In the genomic region with DNA sequence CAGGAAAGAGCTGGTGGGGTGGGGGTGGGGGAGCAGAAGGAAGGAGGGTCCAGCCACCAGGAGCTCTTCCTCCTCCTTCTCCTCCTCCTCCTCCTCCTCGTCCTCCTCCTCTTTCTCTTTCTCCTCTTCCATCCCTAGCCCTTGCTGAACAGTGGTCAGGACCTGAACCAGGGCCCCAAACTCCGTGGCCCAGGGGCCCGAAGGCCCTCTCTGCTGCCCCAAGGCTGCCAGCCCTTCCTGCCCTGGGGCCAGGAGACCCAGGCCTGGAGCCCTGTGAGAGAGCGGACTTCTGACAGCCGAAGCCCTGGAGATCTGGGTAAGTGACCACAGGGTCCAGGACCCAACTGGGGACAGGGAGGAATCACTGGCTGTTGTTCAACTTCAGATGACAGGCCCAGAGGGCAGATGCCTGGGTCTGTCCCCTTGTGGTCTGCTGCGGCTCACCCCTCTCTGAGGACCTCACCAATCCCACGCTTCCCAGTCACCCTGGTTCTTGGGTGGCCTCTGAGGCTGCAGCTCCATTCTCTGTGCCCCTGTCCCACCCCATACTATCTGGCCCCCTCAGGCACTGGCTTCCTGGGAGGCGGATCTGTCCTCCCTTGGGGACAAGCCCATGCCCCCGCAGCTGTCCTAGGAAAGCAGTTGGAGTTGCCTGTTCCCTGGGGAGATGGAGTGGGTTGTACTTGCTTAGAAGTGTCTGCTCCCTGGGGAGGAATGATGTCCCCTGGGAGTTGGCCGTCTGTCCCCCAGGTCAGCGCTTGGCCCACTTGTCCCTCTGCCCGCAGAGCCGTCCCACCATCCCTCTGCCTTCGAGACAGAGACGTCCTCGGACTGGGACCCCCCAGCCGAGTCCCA, we compare ENCODE assay signal across 19 cellular contexts. TPM values are rescaled to one million over a fixed set of nuclear protein-coding genes. Genes with fewer than 3 reads are reported as not detected.
DNase-seq lines count a peak whose midpoint lies in the region; ATAC-seq and TF ChIP-seq lines count a peak whose summit lies in the region.
"Had no signal": no experiment of that assay in that cellular context is flagged by ENCODE, and none has a peak within 500 bp of the region (broad histone marks: within the 10 kb centered on the region; RNA-seq: fewer than 3 reads in every experiment).

No MANE protein-coding gene starts in this region.

- no peak overlapping the region for H3K18ac ChIP-seq in trophoblast cell (ENCODE audit: low read length)

- no peak overlapping the region for H3K27ac ChIP-seq in hepatocyte
- H3K27ac ChIP-seq in trophoblast cell (ENCODE audit: low read depth, low read length), result no peak overlapping the region
- H3K27ac ChIP-seq: A549, foreskin keratinocyte had no signal

- CTCF ChIA-PET in activated CD4-positive, alpha-beta T cell treated with anti-CD3 and anti-CD28 coated beads for 36 hours (lab: Charles Lee), result no interaction called here

- H3K4me3 Mint-ChIP-seq in activated CD4-positive, alpha-beta T cell treated with anti-CD3 and anti-CD28 coated beads for 36 hours, result no peak overlapping the region
- H3K4me3 Mint-ChIP-seq in activated CD4-positive, alpha-beta T cell treated with anti-CD3 and anti-CD28 coated beads, Interleukin-2, amount 10 ng/mL, durations not matched to agents 24 days and 14 days, result no peak overlapping the region
- H3K4me3 Mint-ChIP-seq: activated naive CD4-positive, alpha-beta T cell treated with anti-CD3 and anti-CD28 coated beads, Interleukin-2, amount 10 ng/mL, durations not matched to agents 7 days and 5 days; HFFc6 had no signal

- DNase-seq in activated CD4-positive, alpha-beta T cell treated with anti-CD3 and anti-CD28 coated beads for 36 hours, result no peak
- DNase-seq in activated CD4-positive, alpha-beta T cell treated with anti-CD3 and anti-CD28 coated beads, Interleukin-2, amount 10 ng/mL, durations not matched to agents 24 days and 14 days, result no peak
- DNase-seq in NCI-H69 (lab: John Stamatoyannopoulos, UW), result peak; percentile 7
- no peak for DNase-seq in hepatocyte (ENCODE audit: low spot score)
- DNase-seq in trophoblast cell, result no peak
- no peak for DNase-seq in RPMI8226
- no peak for DNase-seq in NK-92 treated with Interleukin-12 subunit alpha and Interleukin-12 subunit beta, amount 100 ng/mL, for 24 hours (lab: John Stamatoyannopoulos, UW)
- no peak for DNase-seq in SK-N-DZ (ENCODE audit: low spot score)
- DNase-seq: activated CD4-positive, CD25-positive, alpha-beta regulatory T cell; activated naive CD4-positive, alpha-beta T cell treated with anti-CD3 and anti-CD28 coated beads, Interleukin-2, amount 10 ng/mL, durations not matched to agents 7 days and 5 days; foreskin keratinocyte; HFFc6; KG1; NCI-H1105; NCI-H226; PC-3 had no signal

- no peak overlapping the region for H3K4me3 ChIP-seq in hepatocyte
- H3K4me3 ChIP-seq in trophoblast cell (ENCODE audit: low read depth, low read length), result no peak overlapping the region
- H3K4me3 ChIP-seq: A549 had no signal

- peaks cover 4% of the 10 kb centered on the region for H3K4me1 ChIP-seq in hepatocyte (ENCODE audit: insufficient read depth)
- peaks cover 2 to 6% of the 10 kb centered on the region in 2 experiments for H3K4me1 ChIP-seq in trophoblast cell (ENCODE audit: control insufficient read depth in 1 of 2, insufficient read depth in 2 of 2, low read length in 2 of 2)
- H3K4me1 ChIP-seq: A549, foreskin keratinocyte had no signal

- no peaks in the 10 kb centered on the region for H3K9me2 ChIP-seq in hepatocyte (replicated peaks; ENCODE audit: insufficient read depth)

- no peaks in the 10 kb centered on the region for H3K36me3 ChIP-seq in hepatocyte (replicated peaks; ENCODE audit: insufficient read depth, low read depth)
- H3K36me3 ChIP-seq in trophoblast cell (ENCODE audit: control insufficient read depth in 1 of 2, insufficient read depth in 2 of 2, low read length in 2 of 2), result no peaks in the 10 kb centered on the region

- POLR2A ChIA-PET in activated CD4-positive, alpha-beta T cell treated with anti-CD3 and anti-CD28 coated beads for 36 hours (lab: Charles Lee), result no interaction called here

- no peak for TF ChIP-seq CTCF in hepatocyte (IDR thresholded peaks at IDR 0.05; ENCODE audit: poor library complexity)

- no peak overlapping the region for H3K27ac Mint-ChIP-seq in activated CD4-positive, alpha-beta T cell treated with anti-CD3 and anti-CD28 coated beads for 36 hours
- no peak overlapping the region for H3K27ac Mint-ChIP-seq in activated CD4-positive, alpha-beta T cell treated with anti-CD3 and anti-CD28 coated beads, Interleukin-2, amount 10 ng/mL, durations not matched to agents 24 days and 14 days
- H3K27ac Mint-ChIP-seq: activated naive CD4-positive, alpha-beta T cell treated with anti-CD3 and anti-CD28 coated beads, Interleukin-2, amount 10 ng/mL, durations not matched to agents 7 days and 5 days; HFFc6 had no signal

- no peaks in the 10 kb centered on the region for H3K36me3 Mint-ChIP-seq in activated CD4-positive, alpha-beta T cell treated with anti-CD3 and anti-CD28 coated beads for 36 hours (ENCODE audit: low read depth)
- no peaks in the 10 kb centered on the region for H3K36me3 Mint-ChIP-seq in activated CD4-positive, alpha-beta T cell treated with anti-CD3 and anti-CD28 coated beads, Interleukin-2, amount 10 ng/mL, durations not matched to agents 24 days and 14 days (ENCODE audit: low read depth)
- H3K36me3 Mint-ChIP-seq: activated naive CD4-positive, alpha-beta T cell treated with anti-CD3 and anti-CD28 coated beads, Interleukin-2, amount 10 ng/mL, durations not matched to agents 7 days and 5 days had no signal

- H4K91ac ChIP-seq in trophoblast cell (ENCODE audit: low read depth, low read length), result no peak overlapping the region

- no peak overlapping the region for H3K14ac ChIP-seq in trophoblast cell (ENCODE audit: low read length)

- H3K9me3 ChIP-seq in hepatocyte (ENCODE audit: low read depth), result no peaks in the 10 kb centered on the region
- H3K9me3 ChIP-seq in trophoblast cell (ENCODE audit: insufficient read depth, low read depth, low read length), result peaks cover 7% of the 10 kb centered on the region
- H3K9me3 ChIP-seq: A549 had no signal

- no peak overlapping the region for H3K4ac ChIP-seq in trophoblast cell (ENCODE audit: low read depth, low read length)

- no peak overlapping the region for H4K12ac ChIP-seq in trophoblast cell (ENCODE audit: low read depth, low read length)

- H3K4me1 Mint-ChIP-seq in activated CD4-positive, alpha-beta T cell treated with anti-CD3 and anti-CD28 coated beads for 36 hours, result peaks cover 5% of the 10 kb centered on the region
- peaks cover 3% of the 10 kb centered on the region for H3K4me1 Mint-ChIP-seq in activated CD4-positive, alpha-beta T cell treated with anti-CD3 and anti-CD28 coated beads, Interleukin-2, amount 10 ng/mL, durations not matched to agents 24 days and 14 days

- intact Hi-C loops in activated CD4-positive, alpha-beta T cell treated with anti-CD3 and anti-CD28 coated beads for 36 hours (cut with DNase I, micrococcal nuclease), result no loop called here
- intact Hi-C loops in activated CD4-positive, alpha-beta T cell treated with anti-CD3 and anti-CD28 coated beads, Interleukin-2, amount 10 ng/mL, durations not matched to agents 24 days and 14 days (cut with micrococcal nuclease), result no loop called here

- H3K27me3 Mint-ChIP-seq in activated CD4-positive, alpha-beta T cell treated with anti-CD3 and anti-CD28 coated beads for 36 hours, result peaks cover 34% of the 10 kb centered on the region
- H3K27me3 Mint-ChIP-seq in activated CD4-positive, alpha-beta T cell treated with anti-CD3 and anti-CD28 coated beads, Interleukin-2, amount 10 ng/mL, durations not matched to agents 24 days and 14 days, result peaks cover 24% of the 10 kb centered on the region

- H2AFZ ChIP-seq in hepatocyte, result no peak overlapping the region
- H2AFZ ChIP-seq in trophoblast cell (ENCODE audit: insufficient read depth, low read length, poor library complexity), result no peak overlapping the region

- WGBS in hepatocyte (ENCODE audit: low lambda C conversion rate, missing lambda C conversion rate), result 67% methylated on average over 16 of the region's 17 CpGs
- no CpG with 5 or more reads among the region's 17 CpGs for WGBS in trophoblast cell (ENCODE audit: extremely low coverage, insufficient coverage, insufficient read length)

- H3K23ac ChIP-seq in trophoblast cell (ENCODE audit: low read length), result no peak overlapping the region

- no peak overlapping the region for H4K8ac ChIP-seq in trophoblast cell (ENCODE audit: low read depth, low read length)

- H3K4me2 ChIP-seq in hepatocyte (peak overlapping the region; percentile 75), trophoblast cell (ENCODE audit: low read length) (peak overlapping the region; percentile 52)
- H3K4me2 ChIP-seq: A549 had no signal

- H3K27me3 ChIP-seq in hepatocyte, result peaks cover 20% of the 10 kb centered on the region
- peaks cover 9% of the 10 kb centered on the region for H3K27me3 ChIP-seq in trophoblast cell (ENCODE audit: insufficient read depth, low read length)

- peak; percentile 33 for ATAC-seq in activated CD4-positive, alpha-beta T cell treated with anti-CD3 and anti-CD28 coated beads for 36 hours
- ATAC-seq: PC-3 had no signal

- H3K9ac ChIP-seq in trophoblast cell (ENCODE audit: low read length), result no peak overlapping the region

- H2BK12ac ChIP-seq in trophoblast cell (ENCODE audit: low read length), result no peak overlapping the region

- H3K9me3 Mint-ChIP-seq in activated CD4-positive, alpha-beta T cell treated with anti-CD3 and anti-CD28 coated beads for 36 hours (ENCODE audit: low read depth), result peaks cover 6% of the 10 kb centered on the region
- peaks cover 3% of the 10 kb centered on the region for H3K9me3 Mint-ChIP-seq in activated CD4-positive, alpha-beta T cell treated with anti-CD3 and anti-CD28 coated beads, Interleukin-2, amount 10 ng/mL, durations not matched to agents 24 days and 14 days

- no peaks in the 10 kb centered on the region for H3K79me2 ChIP-seq in hepatocyte
- H3K79me2 ChIP-seq in trophoblast cell (ENCODE audit: control insufficient read depth, insufficient read depth, low read length, poor library complexity), result no peaks in the 10 kb centered on the region

- H4K20me1 ChIP-seq in hepatocyte (ENCODE audit: insufficient read depth, poor library complexity, severe bottlenecking), result no peaks in the 10 kb centered on the region

- H2BK5ac ChIP-seq in trophoblast cell (ENCODE audit: low read depth, low read length, poor library complexity), result no peak overlapping the region

- no peak overlapping the region for H2BK120ac ChIP-seq in trophoblast cell (ENCODE audit: insufficient read depth, low read length, poor library complexity)

- H2AK5ac ChIP-seq in trophoblast cell (ENCODE audit: low read length), result no peak overlapping the region

- H3K79me1 ChIP-seq in trophoblast cell (ENCODE audit: low read length), result no peaks in the 10 kb centered on the region

RNA-seq across cellular contexts. Expression of gene VWA5B1, which starts 51.8 kb away (rescaled TPM):
- total RNA-seq in activated CD4-positive, alpha-beta T cell treated with anti-CD3 and anti-CD28 coated beads for 36 hours, result not detected
- total RNA-seq in activated CD4-positive, alpha-beta T cell treated with anti-CD3 and anti-CD28 coated beads, Interleukin-2, amount 10 ng/mL, durations not matched to agents 24 days and 14 days, result not detected in 2 replicates
- total RNA-seq in hepatocyte, result 0.24 and 0.33 TPM in 2 replicates
- 0.35 and 1.1 TPM in 2 replicates for polyA plus RNA-seq in hepatocyte
- not detected in 2 replicates for polyA plus RNA-seq in trophoblast cell (2013)
- not detected in 2 replicates for polyA plus RNA-seq in SK-N-DZ (2014; cell fraction: cytosol; rRNA removed)
- not detected in 2 replicates for polyA plus RNA-seq in SK-N-DZ (2014; cell fraction: nucleus; rRNA removed)
- total RNA-seq: foreskin keratinocyte, G401, HFFc6, PC-3, pulmonary artery endothelial cell had no signal
- polyA plus RNA-seq: A549, foreskin keratinocyte had no signal
